ENCODE assay signal across 20 cellular contexts in genomic region chr14:50249118-50249775, GRCh38.
"Had no signal": no experiment of that assay in that cellular context is flagged by ENCODE, and none has a peak within 500 bp of the region (broad histone marks: within the 10 kb centered on the region; RNA-seq: fewer than 3 reads in every experiment).

No MANE protein-coding gene starts in this region.

- H3K4me3 ChIP-seq: coronary artery, smooth muscle cell, testis had no signal

- H3K4me1 Mint-ChIP-seq: naive B cell, neural crest cell, T-cell had no signal

- H3K27ac Mint-ChIP-seq: activated naive CD4-positive, alpha-beta T cell treated with anti-CD3 and anti-CD28 coated beads for 36 hours; naive B cell; T-cell; T-helper 2 cell treated with Interferon-gamma antibody and Interleukin-4, amounts not matched to agents 5 μg/mL and 100 μg/mL, for 36 hours; type B pancreatic cell had no signal

- H3K4me3 Mint-ChIP-seq: activated naive CD4-positive, alpha-beta T cell treated with anti-CD3 and anti-CD28 coated beads for 36 hours; naive B cell; neural crest cell; T-cell; T-helper 2 cell treated with Interferon-gamma antibody and Interleukin-4, amounts not matched to agents 5 μg/mL and 100 μg/mL, for 36 hours; type B pancreatic cell had no signal

- H3K4me2 ChIP-seq: smooth muscle cell had no signal

- H3K9me3 Mint-ChIP-seq: activated naive CD4-positive, alpha-beta T cell treated with anti-CD3 and anti-CD28 coated beads for 36 hours; neural crest cell; type B pancreatic cell had no signal

- H3K27me3 Mint-ChIP-seq: naive B cell, T-cell, type B pancreatic cell had no signal

- DNase-seq: activated CD4-positive, alpha-beta T cell treated with anti-CD3 and anti-CD28 coated beads for 1 hour; activated CD4-positive, alpha-beta T cell treated with anti-CD3 and anti-CD28 coated beads, Interleukin-2, amount 50 U/mL, for 1 hour; activated naive CD4-positive, alpha-beta T cell treated with anti-CD3 and anti-CD28 coated beads for 36 hours; activated T-cell treated with anti-CD3 and anti-CD28 coated beads, Interleukin-2, amount 50 U/mL, for 48 hours; amygdala; foreskin melanocyte; islet precursor cell; left cardiac atrium; naive B cell; stimulated activated CD4-positive, alpha-beta T cell treated with anti-CD3 and anti-CD28 coated beads, Interleukin-2, amount 100 ng/mL, for 48 hours; stimulated activated naive CD4-positive, alpha-beta T cell; T-cell; testis; WERI-Rb-1 had no signal

- H3K27ac ChIP-seq: coronary artery, testis, WERI-Rb-1 had no signal

- ATAC-seq: left cardiac atrium, sciatic nerve, T-cell had no signal

- H3K27me3 ChIP-seq: testis had no signal

- H3K9me3 ChIP-seq: testis had no signal

- H3K4me1 ChIP-seq: testis had no signal
